ENCODE assay signal across 10 cellular contexts in the genomic region with DNA sequence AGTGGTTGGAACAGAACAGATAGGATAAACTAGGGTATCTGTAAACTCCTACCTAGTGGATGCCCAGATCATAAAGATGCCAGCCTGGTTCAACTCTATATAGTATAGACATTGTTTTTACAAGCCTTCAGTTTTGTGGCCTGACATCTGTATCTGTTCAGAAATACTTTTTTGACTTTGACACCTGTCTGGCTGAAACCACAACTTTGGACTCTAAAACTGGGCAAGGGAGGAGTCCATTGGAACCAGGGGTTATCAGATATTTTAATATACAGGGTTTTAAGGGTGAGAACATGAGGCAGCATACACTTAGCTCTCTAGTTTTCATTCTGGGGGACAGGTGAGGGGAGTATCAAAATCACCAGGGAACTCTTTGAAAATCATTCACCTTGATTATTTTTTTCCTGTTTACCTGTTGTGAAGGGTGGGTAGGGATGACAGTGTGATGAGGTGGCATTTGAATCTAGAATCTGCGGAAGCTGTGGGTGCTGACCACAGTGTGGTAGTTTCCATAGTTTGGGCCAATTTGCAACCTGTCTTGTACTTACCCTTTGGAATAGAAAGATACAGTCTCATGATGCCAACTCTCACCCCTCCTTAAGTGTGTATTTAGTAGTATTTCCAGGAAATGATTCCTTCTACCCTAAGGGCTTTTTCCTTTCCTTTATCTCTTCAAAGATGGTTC. TPM values are rescaled to one million over a fixed set of nuclear protein-coding genes. Genes with fewer than 3 reads are reported as not detected.
DNase-seq lines count a peak whose midpoint lies in the region; ATAC-seq, FAIRE-seq and TF ChIP-seq lines count a peak whose summit lies in the region.
"Had no signal": no experiment of that assay in that cellular context is flagged by ENCODE, and none has a peak within 500 bp of the region (broad histone marks: within the 10 kb centered on the region; RNA-seq: fewer than 3 reads in every experiment).

No MANE protein-coding gene starts in this region.

- DNase-seq in activated naive CD4-positive, alpha-beta T cell treated with Interleukin-2 at 50 U/mL for 16 hours, result peak; percentile 13
- no peak for DNase-seq in activated naive CD4-positive, alpha-beta T cell (lab: John Stamatoyannopoulos, UW)
- DNase-seq in SW480 (ENCODE audit: low spot score) (peak; percentile 66), kidney (no peak), transverse colon (peak; percentile 46), NCI-H187 (lab: John Stamatoyannopoulos, UW) (no peak), posterior vena cava (ENCODE audit: low spot score) (no peak)
- DNase-seq: NCI-H2107 had no signal

- ATAC-seq in GM18861 (IDR thresholded peaks at IDR 0.05; ENCODE audit: unreplicated experiment), result no peak
- ATAC-seq: A549 had no signal

- H3K4me3 ChIP-seq in kidney (ENCODE audit: low read length in 2 of 2), result no peak overlapping the region
- no peak overlapping the region for H3K4me3 ChIP-seq in transverse colon
- H3K4me3 ChIP-seq: A549 had no signal

- no peak overlapping the region for H3K9ac ChIP-seq in kidney (ENCODE audit: low read length in 2 of 2)

- FAIRE-seq in kidney (lab: Jason Lieb, UNC), result no peak
- FAIRE-seq: A549 had no signal

- peak overlapping the region; percentile 43 to 49 for H3K27ac ChIP-seq in kidney (ENCODE audit: low read depth in 2 of 2, low read length in 2 of 2)
- peak overlapping the region; percentile 75 to 87 (median 83) for H3K27ac ChIP-seq in transverse colon
- H3K27ac ChIP-seq: A549 had no signal

- WGBS in transverse colon (ENCODE audit: low coverage in 1 of 2), 2 donors, result 72% methylated on average over 1 of the region's 1 CpG; no CpG with 5 or more reads in 1 of the 2 donors

- H3K9me3 ChIP-seq in kidney (ENCODE audit: control insufficient read depth in 1 of 2, low read length in 2 of 2), result no peaks in the 10 kb centered on the region
- H3K9me3 ChIP-seq in transverse colon, result no peaks in the 10 kb centered on the region
- H3K9me3 ChIP-seq: A549 had no signal

- TF ChIP-seq EP300 in transverse colon (IDR thresholded peaks at IDR 0.05; ENCODE audit: low read depth), result no peak

- H3K36me3 ChIP-seq in kidney (ENCODE audit: control insufficient read depth in 1 of 2, insufficient read depth in 2 of 2, low read length in 2 of 2) (no peaks in the 10 kb centered on the region), transverse colon (no peaks in the 10 kb centered on the region)

- H3K27me3 ChIP-seq in transverse colon, result no peaks in the 10 kb centered on the region

- intact Hi-C loops in kidney (cut with DNase I) (no loop called here), transverse colon (cut with DNase I; ENCODE audit: low total_unique reads) (no loop called here), posterior vena cava (cut with DNase I) (loop anchor here in 1 of 2 donors (10.0 kb wide), 1 partner anchor 47 kb away; no protein-coding TSS in a partner anchor)

- in situ Hi-C loops in transverse colon (cut with MboI; ENCODE audit: low pct_ligation_motif_present in 1 of 4, low pct_unique_long_range_greater_than_20kb in 1 of 4, low sequenced_read_pairs in 3 of 4), result no loop called here

- H3K4me1 ChIP-seq in kidney (ENCODE audit: control insufficient read depth in 1 of 2, insufficient read depth in 1 of 2, low read depth in 1 of 2, low read length in 2 of 2) (peaks cover 20 to 76% of the 10 kb centered on the region in 2 donors), transverse colon (peaks cover 72 to 100% (median 86%) of the 10 kb centered on the region in 4 donors)

- no peak for TF ChIP-seq POLR2A in transverse colon (IDR thresholded peaks at IDR 0.05)

- no peak for TF ChIP-seq CTCF in kidney (IDR thresholded peaks at IDR 0.05; ENCODE audit: borderline replicate concordance, extremely low read depth, insufficient read depth)
- no peak for TF ChIP-seq CTCF in transverse colon (IDR thresholded peaks at IDR 0.05)

RNA-seq across cellular contexts. Expression of a gene that starts 20.6 kb away (rescaled TPM):
- 38.0 TPM for total RNA-seq in kidney
- polyA plus RNA-seq in kidney (ENCODE audit: insufficient read depth, low read depth, low replicate concordance), result 3.6 TPM
- 10 to 100 TPM; 33.0 to 72.7 (median 62.2) TPM for total RNA-seq in transverse colon
- 10 to 100 TPM; 36.0 to 36.6 TPM for total RNA-seq in posterior vena cava

Comparison
In these comparisons a context has a peak if more than half of its experiments do, and no peak if none do; other contexts are left out.
1. DNase-seq: peak in activated naive CD4-positive, alpha-beta T cell treated with Interleukin-2 at 50 U/mL for 16 hours (single experiment), SW480 (single experiment) and transverse colon (single experiment); none in activated naive CD4-positive, alpha-beta T cell (0 of 4), kidney (single experiment), NCI-H187 (0 of 2) and posterior vena cava (single experiment).